In genomic region chr13:111907341-111907880, GRCh38 we compare ENCODE assay signal across 19 cellular contexts.
"Had no signal": no experiment of that assay in that cellular context is flagged by ENCODE, and none has a peak within 500 bp of the region (broad histone marks: within the 10 kb centered on the region; RNA-seq: fewer than 3 reads in every experiment).

No MANE protein-coding gene starts in this region.

- H3K4me3 Mint-ChIP-seq: effector memory CD8-positive, alpha-beta T cell; memory B cell; naive thymus-derived CD4-positive, alpha-beta T cell; T-cell had no signal

- H3K4me3 ChIP-seq: adrenal gland, mucosa of descending colon, tibial artery, uterus had no signal

- H3K4me2 ChIP-seq: SK-N-SH had no signal

- H3K4me1 Mint-ChIP-seq: memory B cell, T-cell had no signal

- H3K36me3 Mint-ChIP-seq: activated naive CD4-positive, alpha-beta T cell treated with anti-CD3 and anti-CD28 coated beads, Interleukin-2, amount 50 U/mL, for 72 hours; memory B cell; naive thymus-derived CD4-positive, alpha-beta T cell; T-cell had no signal

- H3K36me3 ChIP-seq: adrenal gland, tibial artery, uterus had no signal

- H3K27ac ChIP-seq: adrenal gland, tibial artery, uterus had no signal

- H3K4me1 ChIP-seq: adrenal gland, tibial artery, uterus had no signal

- H3K27me3 ChIP-seq: adrenal gland, uterus had no signal

- H3K27ac Mint-ChIP-seq: effector memory CD8-positive, alpha-beta T cell; memory B cell; naive thymus-derived CD4-positive, alpha-beta T cell; T-cell had no signal

- H3K9me3 ChIP-seq: adrenal gland, mucosa of descending colon, SK-N-SH, tibial artery, uterus had no signal

- H3K27me3 Mint-ChIP-seq: memory B cell, T-cell had no signal

- ATAC-seq: activated naive CD4-positive, alpha-beta T cell treated with anti-CD3 and anti-CD28 coated beads, Interleukin-2, amount 50 U/mL, for 72 hours; effector memory CD8-positive, alpha-beta T cell; mucosa of descending colon; naive thymus-derived CD4-positive, alpha-beta T cell; stimulated activated naive CD8-positive, alpha-beta T cell treated with anti-CD3 and anti-CD28 coated beads, Interleukin-15, Interleukin-2, amounts not matched to agents 100 U/mL and 50 U/mL, for 24 hours; T-cell had no signal

- H3K9ac ChIP-seq: SK-N-SH had no signal

- DNase-seq: activated CD4-positive, alpha-beta T cell treated with anti-CD3 and anti-CD28 coated beads, Interleukin-2, amount 50 U/mL, for 4 hours; activated CD4-positive, CD25-positive, alpha-beta regulatory T cell treated with anti-CD3 and anti-CD28 coated beads, Interleukin-2, amount 50 U/mL, for 72 hours; activated T-cell treated with anti-CD3 and anti-CD28 coated beads, Interleukin-2, amount 50 U/mL, for 1 hour; dermis blood vessel endothelial cell; effector memory CD8-positive, alpha-beta T cell; foreskin fibroblast; mucosa of descending colon; retina; SK-N-SH; stimulated activated naive CD8-positive, alpha-beta T cell treated with anti-CD3 and anti-CD28 coated beads, Interleukin-15, Interleukin-2, amounts not matched to agents 100 U/mL and 50 U/mL, for 24 hours; substantia nigra; T-cell; T-helper 9 cell; uterus had no signal
